ENCODE assay signal across 20 cellular contexts in genomic region chr20:41513829-41514228, GRCh38.
DNase-seq lines count a peak whose midpoint lies in the region; ATAC-seq and TF ChIP-seq lines count a peak whose summit lies in the region.
"Had no signal": no experiment of that assay in that cellular context is flagged by ENCODE, and none has a peak within 500 bp of the region (broad histone marks: within the 10 kb centered on the region; RNA-seq: fewer than 3 reads in every experiment).

No MANE protein-coding gene starts in this region.

- no peak overlapping the region for H3K27ac ChIP-seq in heart left ventricle
- H3K27ac ChIP-seq: RWPE1 had no signal

- H3K4me1 ChIP-seq in heart left ventricle = peaks cover 0 to 60% (median 30%) of the 10 kb centered on the region in 12 donors

- H3K4me3 ChIP-seq in heart left ventricle = no peak overlapping the region

- H3K27me3 Mint-ChIP-seq in activated T-cell treated with anti-CD3 and anti-CD28 coated beads, Interleukin-2, amount 50 U/mL, for 72 hours (ENCODE audit: low read depth) = no peaks in the 10 kb centered on the region
- H3K27me3 Mint-ChIP-seq in activated T-cell treated with anti-CD3 and anti-CD28 coated beads, Interleukin-2, amount 50 U/mL, for 4 hours (ENCODE audit: low read depth) = no peaks in the 10 kb centered on the region
- no peaks in the 10 kb centered on the region for H3K27me3 Mint-ChIP-seq in mesothelial cell of epicardium (ENCODE audit: low read depth)
- H3K27me3 Mint-ChIP-seq in stimulated activated memory B cell treated with anti-CD40 and anti-IgM and Interleukin-4, amounts not matched to agents 10 μg/mL and 1 μg/mL and 100 μg/mL, for 72 hours = no peaks in the 10 kb centered on the region
- no peaks in the 10 kb centered on the region for H3K27me3 Mint-ChIP-seq in activated CD8-positive, alpha-beta T cell treated with anti-CD3 and anti-CD28 coated beads, Interleukin-2, amount 10 ng/mL, durations not matched to agents 7 days and 5 days (ENCODE audit: low read depth)
- H3K27me3 Mint-ChIP-seq: CD8-positive, alpha-beta memory T cell had no signal

- TF ChIP-seq CTCF in heart left ventricle (IDR thresholded peaks at IDR 0.05) = no peak
- TF ChIP-seq CTCF in mesothelial cell of epicardium (IDR thresholded peaks at IDR 0.05; ENCODE audit: unreplicated experiment) = no peak

- no peak for TF ChIP-seq POLR2A in heart left ventricle (IDR thresholded peaks at IDR 0.05)

- no peak for DNase-seq in activated T-cell treated with anti-CD3 and anti-CD28 coated beads, Interleukin-2, amount 50 U/mL, for 72 hours
- no peak for DNase-seq in activated T-cell treated with anti-CD3 and anti-CD28 coated beads, Interleukin-2, amount 50 U/mL, for 4 hours
- DNase-seq in heart left ventricle (no peak), mesothelial cell of epicardium (ENCODE audit: low spot score in 2 of 2, unreplicated experiment in 2 of 2) (no peak), cortex of kidney (lab: John Stamatoyannopoulos, UW) (no peak)
- no peak for DNase-seq in activated CD8-positive, alpha-beta T cell treated with anti-CD3 and anti-CD28 coated beads, Interleukin-2, amount 10 ng/mL, durations not matched to agents 7 days and 5 days
- DNase-seq: AML-193; C1 segment of cervical spinal cord; Calu3; CD8-positive, alpha-beta memory T cell; DMS153; GOT3; Karpas-422; MV-4-11; NCI-H1105 treated with DMSO at 0.1 percent for 48 hours; NCI-H69 had no signal

- H3K36me3 Mint-ChIP-seq in activated T-cell treated with anti-CD3 and anti-CD28 coated beads, Interleukin-2, amount 50 U/mL, for 72 hours (ENCODE audit: insufficient read depth in 2 of 2) = peaks cover 2 to 10% of the 10 kb centered on the region in 2 donors
- peaks cover 44% of the 10 kb centered on the region for H3K36me3 Mint-ChIP-seq in activated T-cell treated with anti-CD3 and anti-CD28 coated beads, Interleukin-2, amount 50 U/mL, for 4 hours (ENCODE audit: insufficient read depth)
- peaks cover 31% of the 10 kb centered on the region for H3K36me3 Mint-ChIP-seq in mesothelial cell of epicardium
- peaks cover 60% of the 10 kb centered on the region for H3K36me3 Mint-ChIP-seq in stimulated activated memory B cell treated with anti-CD40 and anti-IgM and Interleukin-4, amounts not matched to agents 10 μg/mL and 1 μg/mL and 100 μg/mL, for 72 hours
- peaks cover 17% of the 10 kb centered on the region for H3K36me3 Mint-ChIP-seq in activated CD8-positive, alpha-beta T cell treated with anti-CD3 and anti-CD28 coated beads, Interleukin-2, amount 10 ng/mL, durations not matched to agents 7 days and 5 days (ENCODE audit: low read depth)

- H3K9me3 Mint-ChIP-seq in activated T-cell treated with anti-CD3 and anti-CD28 coated beads, Interleukin-2, amount 50 U/mL, for 72 hours = no peaks in the 10 kb centered on the region
- H3K9me3 Mint-ChIP-seq in activated T-cell treated with anti-CD3 and anti-CD28 coated beads, Interleukin-2, amount 50 U/mL, for 4 hours = no peaks in the 10 kb centered on the region
- H3K9me3 Mint-ChIP-seq in mesothelial cell of epicardium = no peaks in the 10 kb centered on the region
- no peaks in the 10 kb centered on the region for H3K9me3 Mint-ChIP-seq in stimulated activated memory B cell treated with anti-CD40 and anti-IgM and Interleukin-4, amounts not matched to agents 10 μg/mL and 1 μg/mL and 100 μg/mL, for 72 hours
- H3K9me3 Mint-ChIP-seq in activated CD8-positive, alpha-beta T cell treated with anti-CD3 and anti-CD28 coated beads, Interleukin-2, amount 10 ng/mL, durations not matched to agents 7 days and 5 days (ENCODE audit: insufficient read depth) = no peaks in the 10 kb centered on the region
- H3K9me3 Mint-ChIP-seq: CD8-positive, alpha-beta memory T cell had no signal

- ATAC-seq in activated T-cell treated with anti-CD3 and anti-CD28 coated beads, Interleukin-2, amount 50 U/mL, for 72 hours (replicated peaks in 1 of 2) = no peak
- no peak for ATAC-seq in activated T-cell treated with anti-CD3 and anti-CD28 coated beads, Interleukin-2, amount 50 U/mL, for 4 hours
- ATAC-seq in heart left ventricle (peak in 3 of 4 donors; percentile 15 to 58 (median 31)), GM21825 (IDR thresholded peaks at IDR 0.05; ENCODE audit: unreplicated experiment) (no peak)
- ATAC-seq in stimulated activated memory B cell treated with anti-CD40 and anti-IgM and Interleukin-4, amounts not matched to agents 10 μg/mL and 1 μg/mL and 100 μg/mL, for 72 hours = no peak
- no peak for ATAC-seq in activated CD8-positive, alpha-beta T cell treated with anti-CD3 and anti-CD28 coated beads, Interleukin-2, amount 10 ng/mL, durations not matched to agents 7 days and 5 days
- ATAC-seq: HCT116 had no signal

- intact Hi-C loops in heart left ventricle (cut with DNase I) = loop anchor here in 6 of 10 donors (2.0 to 10.0 kb wide), 5 partner anchors 95 to 181 kb away; partner anchors contain the start of gene CHD6 (in 3 of the 6)

- no peaks in the 10 kb centered on the region for H3K9me3 ChIP-seq in heart left ventricle

- peaks cover 6% of the 10 kb centered on the region for H3K4me1 Mint-ChIP-seq in activated T-cell treated with anti-CD3 and anti-CD28 coated beads, Interleukin-2, amount 50 U/mL, for 72 hours (ENCODE audit: low read depth)
- H3K4me1 Mint-ChIP-seq in activated T-cell treated with anti-CD3 and anti-CD28 coated beads, Interleukin-2, amount 50 U/mL, for 4 hours (ENCODE audit: low read depth) = peaks cover 13% of the 10 kb centered on the region
- peaks cover 7% of the 10 kb centered on the region for H3K4me1 Mint-ChIP-seq in mesothelial cell of epicardium
- no peaks in the 10 kb centered on the region for H3K4me1 Mint-ChIP-seq in stimulated activated memory B cell treated with anti-CD40 and anti-IgM and Interleukin-4, amounts not matched to agents 10 μg/mL and 1 μg/mL and 100 μg/mL, for 72 hours
- no peaks in the 10 kb centered on the region for H3K4me1 Mint-ChIP-seq in activated CD8-positive, alpha-beta T cell treated with anti-CD3 and anti-CD28 coated beads, Interleukin-2, amount 10 ng/mL, durations not matched to agents 7 days and 5 days (ENCODE audit: low read depth)

- 50 to 74% (median 65%) methylated on average over 2 of the region's 2 CpGs for WGBS in heart left ventricle, 4 donors

- POLR2A ChIA-PET in activated CD8-positive, alpha-beta T cell treated with anti-CD3 and anti-CD28 coated beads, Interleukin-2, amount 10 ng/mL, durations not matched to agents 7 days and 5 days (lab: Charles Lee) = no interaction called here

- no peaks in the 10 kb centered on the region for H3K27me3 ChIP-seq in heart left ventricle

- no peak overlapping the region for H3K4me3 Mint-ChIP-seq in activated T-cell treated with anti-CD3 and anti-CD28 coated beads, Interleukin-2, amount 50 U/mL, for 72 hours
- H3K4me3 Mint-ChIP-seq in activated T-cell treated with anti-CD3 and anti-CD28 coated beads, Interleukin-2, amount 50 U/mL, for 4 hours = no peak overlapping the region
- H3K4me3 Mint-ChIP-seq in mesothelial cell of epicardium = no peak overlapping the region
- no peak overlapping the region for H3K4me3 Mint-ChIP-seq in stimulated activated memory B cell treated with anti-CD40 and anti-IgM and Interleukin-4, amounts not matched to agents 10 μg/mL and 1 μg/mL and 100 μg/mL, for 72 hours
- no peak overlapping the region for H3K4me3 Mint-ChIP-seq in activated CD8-positive, alpha-beta T cell treated with anti-CD3 and anti-CD28 coated beads, Interleukin-2, amount 10 ng/mL, durations not matched to agents 7 days and 5 days
- H3K4me3 Mint-ChIP-seq: CD8-positive, alpha-beta memory T cell had no signal

- CTCF ChIA-PET in activated CD8-positive, alpha-beta T cell treated with anti-CD3 and anti-CD28 coated beads, Interleukin-2, amount 10 ng/mL, durations not matched to agents 7 days and 5 days (lab: Charles Lee) = no interaction called here

- peak overlapping the region; percentile 6 for H3K27ac Mint-ChIP-seq in activated T-cell treated with anti-CD3 and anti-CD28 coated beads, Interleukin-2, amount 50 U/mL, for 72 hours
- peak overlapping the region; percentile 15 for H3K27ac Mint-ChIP-seq in mesothelial cell of epicardium
- H3K27ac Mint-ChIP-seq in stimulated activated memory B cell treated with anti-CD40 and anti-IgM and Interleukin-4, amounts not matched to agents 10 μg/mL and 1 μg/mL and 100 μg/mL, for 72 hours = no peak overlapping the region
- no peak overlapping the region for H3K27ac Mint-ChIP-seq in activated CD8-positive, alpha-beta T cell treated with anti-CD3 and anti-CD28 coated beads, Interleukin-2, amount 10 ng/mL, durations not matched to agents 7 days and 5 days

- H3K36me3 ChIP-seq in heart left ventricle = peaks cover 0 to 34% (median 21%) of the 10 kb centered on the region in 9 donors

Comparison
In these comparisons a context has a peak if more than half of its experiments do, and no peak if none do; other contexts are left out.
1. ATAC-seq: peak in heart left ventricle (3 of 4); none in activated T-cell treated with anti-CD3 and anti-CD28 coated beads, Interleukin-2, amount 50 U/mL, for 72 hours (0 of 2), activated T-cell treated with anti-CD3 and anti-CD28 coated beads, Interleukin-2, amount 50 U/mL, for 4 hours (0 of 2), stimulated activated memory B cell treated with anti-CD40 and anti-IgM and Interleukin-4, amounts not matched to agents 10 μg/mL and 1 μg/mL and 100 μg/mL, for 72 hours (single experiment), GM21825 (single experiment) and activated CD8-positive, alpha-beta T cell treated with anti-CD3 and anti-CD28 coated beads, Interleukin-2, amount 10 ng/mL, durations not matched to agents 7 days and 5 days (single experiment).
2. H3K27ac Mint-ChIP-seq: peak in activated T-cell treated with anti-CD3 and anti-CD28 coated beads, Interleukin-2, amount 50 U/mL, for 72 hours (single experiment) and mesothelial cell of epicardium (single experiment); none in stimulated activated memory B cell treated with anti-CD40 and anti-IgM and Interleukin-4, amounts not matched to agents 10 μg/mL and 1 μg/mL and 100 μg/mL, for 72 hours (single experiment) and activated CD8-positive, alpha-beta T cell treated with anti-CD3 and anti-CD28 coated beads, Interleukin-2, amount 10 ng/mL, durations not matched to agents 7 days and 5 days (single experiment).